ENCODE assay signal across 13 cellular contexts in genomic region chr16:49961087-49961486, GRCh38.
DNase-seq lines count a peak whose midpoint lies in the region; ATAC-seq and TF ChIP-seq lines count a peak whose summit lies in the region.
"Had no signal": no experiment of that assay in that cellular context is flagged by ENCODE, and none has a peak within 500 bp of the region (broad histone marks: within the 10 kb centered on the region; RNA-seq: fewer than 3 reads in every experiment).

No MANE protein-coding gene starts in this region.

- H3K9me3 ChIP-seq in fibroblast of lung (ENCODE audit: control insufficient read depth, insufficient read depth, low read depth, low read length): no peaks in the 10 kb centered on the region
- no peaks in the 10 kb centered on the region for H3K9me3 ChIP-seq in spleen
- H3K9me3 ChIP-seq: esophagus squamous epithelium had no signal

- no peaks in the 10 kb centered on the region for H3K36me3 ChIP-seq in fibroblast of lung (ENCODE audit: control insufficient read depth, insufficient read depth, low read length)
- H3K36me3 ChIP-seq in spleen: no peaks in the 10 kb centered on the region
- H3K36me3 ChIP-seq: esophagus squamous epithelium had no signal

- H3K9ac ChIP-seq in fibroblast of lung (ENCODE audit: insufficient read depth, low read length): no peak overlapping the region

- H3K27me3 ChIP-seq in fibroblast of lung (ENCODE audit: control insufficient read depth, insufficient read depth, low read length) (no peaks in the 10 kb centered on the region), spleen (replicated peaks in 1 of 7) (peaks cover 0 to 5% (median 0%) of the 10 kb centered on the region in 7 donors)

- TF ChIP-seq CTCF in AG09309 (IDR thresholded peaks at IDR 0.05; ENCODE audit: control insufficient read depth, insufficient read depth, low read depth, low read length, missing control alignments): no peak
- no peak for TF ChIP-seq CTCF in LNCaP clone FGC (IDR thresholded peaks at IDR 0.05; ENCODE audit: control insufficient read depth, extremely low read depth, insufficient read depth)
- no peak for TF ChIP-seq CTCF in VCaP (conservative IDR thresholded peaks at IDR 0.05)
- TF ChIP-seq CTCF in fibroblast of lung (conservative IDR thresholded peaks at IDR 0.05 in 1 of 2, IDR thresholded peaks at IDR 0.05 in 1 of 2; ENCODE audit: low read depth in 1 of 2, low read length in 2 of 2): no peak
- no peak for TF ChIP-seq CTCF in spleen (IDR thresholded peaks at IDR 0.05 in 8 of 11, conservative IDR thresholded peaks at IDR 0.05 in 3 of 11)
- TF ChIP-seq CTCF in GM13977 (IDR thresholded peaks at IDR 0.05; ENCODE audit: extremely low read depth, insufficient read depth, missing control alignments): no peak

- 71 to 91% (median 84%) methylated on average over 3 of the region's 3 CpGs for WGBS in spleen, 5 donors

- peak; percentile 66 for DNase-seq in AG09309 (ENCODE audit: low read depth)
- peak; percentile 83 for DNase-seq in LNCaP clone FGC (ENCODE audit: low read depth)
- DNase-seq in fibroblast of lung (ENCODE audit: low read depth in 2 of 2): peak; percentile 28 to 30
- no peak for DNase-seq in RPMI8226
- no peak for DNase-seq in spleen
- no peak for DNase-seq in GM13977 (ENCODE audit: low spot score)
- DNase-seq: activated CD4-positive, alpha-beta memory T cell treated with anti-CD3 and anti-CD28 coated beads, Interleukin-2, amount 10 ng/mL, durations not matched to agents 7 days and 5 days; amniotic stem cell; esophagus squamous epithelium; left colon; OCI-M1 had no signal

- no peak overlapping the region for H3K4me2 ChIP-seq in fibroblast of lung (ENCODE audit: extremely low read depth, insufficient read depth, low read length)

- no peaks in the 10 kb centered on the region for H3K4me1 ChIP-seq in fibroblast of lung (ENCODE audit: control insufficient read depth, extremely low read depth, insufficient read depth, low read length)
- H3K4me1 ChIP-seq in spleen: no peaks in the 10 kb centered on the region

- H4K20me1 ChIP-seq in fibroblast of lung (ENCODE audit: control insufficient read depth, extremely low read depth, insufficient read depth, low read length): no peaks in the 10 kb centered on the region

- in situ Hi-C loops in GM13977 (cut with MboI; ENCODE audit: low pct_unique_long_range_greater_than_20kb, low sequenced_read_pairs, unreplicated experiment): no loop called here

- intact Hi-C loops in spleen (cut with DNase I; ENCODE audit: low total_unique reads): no loop called here

- H2AFZ ChIP-seq in fibroblast of lung (ENCODE audit: low read length): no peak overlapping the region

- H3K4me3 ChIP-seq in AG09309 (ENCODE audit: control insufficient read depth, low read depth, low read length): no peak overlapping the region
- no peak overlapping the region for H3K4me3 ChIP-seq in LNCaP clone FGC (ENCODE audit: low read depth, low read length)
- no peak overlapping the region for H3K4me3 ChIP-seq in fibroblast of lung (replicated peaks in 1 of 4; ENCODE audit: control extremely low read depth in 1 of 4, insufficient read depth in 1 of 4, low read depth in 3 of 4, low read length in 4 of 4)
- no peak overlapping the region for H3K4me3 ChIP-seq in spleen
- H3K4me3 ChIP-seq: esophagus squamous epithelium had no signal

- H3K27ac ChIP-seq in VCaP: peak overlapping the region; percentile 76
- H3K27ac ChIP-seq in fibroblast of lung (ENCODE audit: insufficient read depth, low read length): no peak overlapping the region
- H3K27ac ChIP-seq in spleen: no peak overlapping the region
- H3K27ac ChIP-seq: esophagus squamous epithelium had no signal

- TF ChIP-seq POLR2A in spleen (IDR thresholded peaks at IDR 0.05): no peak

- ATAC-seq in GM18502 (IDR thresholded peaks at IDR 0.05; ENCODE audit: poor library complexity, unreplicated experiment): no peak
- ATAC-seq: left colon had no signal

- no peaks in the 10 kb centered on the region for H3K79me2 ChIP-seq in fibroblast of lung (ENCODE audit: control insufficient read depth, insufficient read depth, low read length)

Comparison
In these comparisons a context has a peak if more than half of its experiments do, and no peak if none do; other contexts are left out.
1. DNase-seq: peak in AG09309 (single experiment), LNCaP clone FGC (single experiment) and fibroblast of lung (2 of 2); none in RPMI8226 (single experiment), spleen (single experiment) and GM13977 (single experiment).